Comparison of ENCODE assay signal across 1 cellular context in genomic region chr10:110409488-110409887, GRCh38.
TF ChIP-seq lines count a peak whose summit lies in the region.

No MANE protein-coding gene starts in this region.

TF ChIP-seq in IMR-90, 13 proteins besides CTCF, POLR2A, EP300 and RAD21:
- TF ChIP-seq RFX5 (IDR thresholded peaks at IDR 0.05; ENCODE audit: low read depth, low read length) (no peak), NFE2L2 (IDR thresholded peaks at IDR 0.05; ENCODE audit: low read depth, low read length) (no peak), BHLHE40 (IDR thresholded peaks at IDR 0.05; ENCODE audit: low read depth, low read length) (no peak), ELK1 (IDR thresholded peaks at IDR 0.05; ENCODE audit: borderline replicate concordance, low read depth, low read length) (no peak), USF2 (IDR thresholded peaks at IDR 0.05; ENCODE audit: low read depth, low read length) (no peak), MXI1 (IDR thresholded peaks at IDR 0.05; ENCODE audit: borderline replicate concordance, low read depth, low read length) (no peak), SMC3 (IDR thresholded peaks at IDR 0.05; ENCODE audit: low read depth, low read length) (no peak), CHD1 (IDR thresholded peaks at IDR 0.05; ENCODE audit: low read depth, low read length) (no peak), MAZ (IDR thresholded peaks at IDR 0.05; ENCODE audit: borderline replicate concordance, low read depth, low read length) (no peak)
